ENCODE assay signal across 16 cellular contexts in the genomic region with DNA sequence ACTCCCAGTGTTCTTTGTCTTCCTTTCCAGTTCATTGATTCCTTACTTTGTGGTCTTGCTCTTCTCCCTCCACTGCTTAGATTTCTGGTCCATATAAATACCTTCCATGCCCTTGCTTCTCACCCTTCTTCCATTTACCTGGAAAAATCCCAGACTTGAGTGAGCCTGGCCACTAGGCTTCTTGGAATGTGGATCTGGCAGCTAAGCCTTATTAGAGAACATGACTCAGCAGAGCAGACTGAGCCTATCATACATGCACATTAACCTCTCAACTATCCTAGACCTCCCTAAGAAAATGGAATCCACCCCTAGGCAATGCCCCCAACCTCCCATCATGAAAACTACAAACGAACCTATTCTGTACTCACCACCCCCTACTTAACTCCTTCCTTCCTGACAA.
DNase-seq lines count a peak whose midpoint lies in the region; ATAC-seq, FAIRE-seq and TF ChIP-seq lines count a peak whose summit lies in the region.
"Had no signal": no experiment of that assay in that cellular context is flagged by ENCODE, and none has a peak within 500 bp of the region (broad histone marks: within the 10 kb centered on the region; RNA-seq: fewer than 3 reads in every experiment).

No MANE protein-coding gene starts in this region.

- H2AFZ ChIP-seq in osteoblast (ENCODE audit: low read length), result no peak overlapping the region
- H2AFZ ChIP-seq: parathyroid adenoma had no signal

- peaks cover 7% of the 10 kb centered on the region for H3K4me1 ChIP-seq in osteoblast (ENCODE audit: insufficient read depth, low read length)
- H3K4me1 ChIP-seq: parathyroid adenoma had no signal

- H3K79me2 ChIP-seq in osteoblast (ENCODE audit: insufficient read depth, low read length), result no peaks in the 10 kb centered on the region

- H3K27me3 ChIP-seq in osteoblast (ENCODE audit: insufficient read depth, low read length), result no peaks in the 10 kb centered on the region
- H3K27me3 ChIP-seq: adrenal gland, heart left ventricle had no signal

- H3K27ac ChIP-seq in osteoblast (ENCODE audit: low read depth, low read length) (no peak overlapping the region), substantia nigra (ENCODE audit: low read depth, low read length, poor library complexity, severe bottlenecking) (no peak overlapping the region)
- H3K27ac ChIP-seq: adrenal gland, heart left ventricle, parathyroid adenoma, WERI-Rb-1 had no signal

- DNase-seq in ELF-1 (ENCODE audit: low read depth, low spot score), result peak; percentile 75
- peak; percentile 93 for DNase-seq in RCC 7860 (ENCODE audit: low spot score)
- DNase-seq in fibroblast of gingiva (ENCODE audit: low read depth), result peak; percentile 52
- DNase-seq in osteoblast (ENCODE audit: insufficient read length, low spot score, missing footprints), result peak; percentile 72
- no peak for DNase-seq in T-helper 2 cell
- no peak for DNase-seq in substantia nigra (lab: John Stamatoyannopoulos, UW)
- DNase-seq in NCI-H1417 treated with DMSO at 0.1 percent for 48 hours (lab: John Stamatoyannopoulos, UW), result no peak
- DNase-seq: adrenal gland; heart left ventricle; NCI-H510A; Right ventricle myocardium superior; stimulated activated CD4-positive, alpha-beta T cell treated with anti-CD3 and anti-CD28 coated beads, Interleukin-2, amount 100 ng/mL, for 48 hours; stimulated activated naive B cell treated with anti-CD40 and anti-IgM and Interleukin-4, amounts not matched to agents 10 μg/mL and 1 μg/mL and 100 μg/mL, for 72 hours; WERI-Rb-1 had no signal

- no peak for ATAC-seq in HG03159 (IDR thresholded peaks at IDR 0.05; ENCODE audit: unreplicated experiment)
- ATAC-seq: stimulated activated naive B cell treated with anti-CD40 and anti-IgM and Interleukin-4, amounts not matched to agents 10 μg/mL and 1 μg/mL and 100 μg/mL, for 72 hours had no signal

- H4K20me1 ChIP-seq in osteoblast (ENCODE audit: insufficient read depth, low read length), result no peaks in the 10 kb centered on the region

- H3K9me3 ChIP-seq in osteoblast (ENCODE audit: low read depth, low read length), result no peaks in the 10 kb centered on the region
- H3K9me3 ChIP-seq: adrenal gland had no signal

- no peak overlapping the region for H3K4me3 ChIP-seq in osteoblast (ENCODE audit: insufficient read depth, low read length)
- H3K4me3 ChIP-seq: adrenal gland, heart left ventricle had no signal

- peak overlapping the region; percentile 14 for H3K4me2 ChIP-seq in osteoblast (ENCODE audit: insufficient read depth, low read length)

- H3K36me3 ChIP-seq in osteoblast (ENCODE audit: insufficient read depth, low read length), result no peaks in the 10 kb centered on the region
- H3K36me3 ChIP-seq: adrenal gland, heart left ventricle, WERI-Rb-1 had no signal

- TF ChIP-seq CTCF in osteoblast (IDR thresholded peaks at IDR 0.05; ENCODE audit: extremely low read depth, low read depth, low read length), result no peak

- FAIRE-seq in RCC 7860 (lab: Jason Lieb, UNC), result peak; percentile 99

Comparison
In these comparisons a context has a peak if more than half of its experiments do, and no peak if none do; other contexts are left out.
1. DNase-seq: peak in ELF-1 (single experiment), RCC 7860 (single experiment), fibroblast of gingiva (single experiment) and osteoblast (single experiment); none in T-helper 2 cell (0 of 5), substantia nigra (0 of 49) and NCI-H1417 treated with DMSO at 0.1 percent for 48 hours (single experiment).